Comparison of ENCODE assay signal across 15 cellular contexts in genomic region chr17:17728550-17729251, GRCh38. TPM values are rescaled to one million over a fixed set of nuclear protein-coding genes. Genes with fewer than 3 reads are reported as not detected.
A peak's percentile ranks its signal among the peaks of the same experiment; 100 is the strongest.
DNase-seq lines count a peak whose midpoint lies in the region; ATAC-seq and TF ChIP-seq lines count a peak whose summit lies in the region.
"Had no signal": no experiment of that assay in that cellular context is flagged by ENCODE, and none has a peak within 500 bp of the region (broad histone marks: within the 10 kb centered on the region; RNA-seq: fewer than 3 reads in every experiment).

No MANE protein-coding gene starts in this region.

- no TSS peak for BruUV-seq in MCF 10A (replicated peaks; lab: Mats Ljungman, UMichigan)

- no peak for TF ChIP-seq CTCF in HEK293 (tag by site-specific recombination; IDR thresholded peaks at IDR 0.05)
- TF ChIP-seq CTCF in MCF 10A (IDR thresholded peaks at IDR 0.05; ENCODE audit: unreplicated experiment), result no peak
- no peak for TF ChIP-seq CTCF in spleen (IDR thresholded peaks at IDR 0.05 in 8 of 11, conservative IDR thresholded peaks at IDR 0.05 in 3 of 11)

- no peaks in the 10 kb centered on the region for H3K27me3 Mint-ChIP-seq in MCF 10A (ENCODE audit: insufficient read depth, unreplicated experiment)
- H3K27me3 Mint-ChIP-seq: activated naive CD4-positive, alpha-beta T cell treated with anti-CD3 and anti-CD28 coated beads, Interleukin-2, amount 50 U/mL, for 24 hours; central memory CD8-positive, alpha-beta T cell had no signal

- DNase-seq in MCF 10A (ENCODE audit: unreplicated experiment) (peak; percentile 89), kidney tubule cell (ENCODE audit: low spot score) (peak; percentile 76), spleen (no peak), DMS53 (lab: John Stamatoyannopoulos, UW) (no peak), RKO (ENCODE audit: low spot score) (no peak)
- DNase-seq: left ventricle myocardium inferior, SIG-M5, T-helper 9 cell had no signal

- H3K36me3 Mint-ChIP-seq in MCF 10A (ENCODE audit: insufficient read depth, unreplicated experiment), result peaks cover 17% of the 10 kb centered on the region
- H3K36me3 Mint-ChIP-seq: activated naive CD4-positive, alpha-beta T cell treated with anti-CD3 and anti-CD28 coated beads, Interleukin-2, amount 50 U/mL, for 24 hours had no signal

- H3K27ac Mint-ChIP-seq in MCF 10A (ENCODE audit: low read depth, unreplicated experiment), result peak overlapping the region; percentile 87
- H3K27ac Mint-ChIP-seq: activated CD4-positive, alpha-beta T cell treated with anti-CD3 and anti-CD28 coated beads for 36 hours; activated naive CD4-positive, alpha-beta T cell treated with anti-CD3 and anti-CD28 coated beads, Interleukin-2, amount 50 U/mL, for 24 hours had no signal

- ATAC-seq in GM18858 (IDR thresholded peaks at IDR 0.05; ENCODE audit: unreplicated experiment) (no peak), GM21737 (IDR thresholded peaks at IDR 0.05; ENCODE audit: unreplicated experiment) (no peak)

- H3K27ac ChIP-seq in HEK293 (ENCODE audit: extremely low read depth, low read depth, low read length) (no peak overlapping the region), spleen (peak overlapping the region in 6 of 8 donors; percentile 20 to 88 (median 83))
- H3K27ac ChIP-seq: left ventricle myocardium inferior, neutrophil had no signal

- H3K36me3 ChIP-seq in HEK293 (ENCODE audit: control insufficient read depth in 2 of 2, insufficient read depth in 1 of 2, low read length in 2 of 2) (peaks cover 0 to 36% of the 10 kb centered on the region in 2 experiments; a peak in 1 of 3 replicates), spleen (peaks cover 0 to 14% (median 0%) of the 10 kb centered on the region in 6 donors)
- H3K36me3 ChIP-seq: left ventricle myocardium inferior, neutrophil had no signal

- H3K4me1 Mint-ChIP-seq in MCF 10A (ENCODE audit: insufficient read depth, unreplicated experiment), result peaks cover 37% of the 10 kb centered on the region

- CTCF ChIA-PET in HEK293 (lab: Yijun Ruan, JAX), result interaction anchor here (0.5 to 1.6 kb wide), 10 partner anchors 22 to 305 kb away, joined by 3 to 5 read pairs (median 3); no protein-coding TSS in a partner anchor
- CTCF ChIA-PET in MCF 10A (lab: Yijun Ruan, JAX), result interaction anchor here (0.5 to 2.2 kb wide), 15 partner anchors 9 to 235 kb away, joined by 3 to 13 read pairs (median 3); no protein-coding TSS in a partner anchor

- peak overlapping the region; percentile 36 for H3K4me3 Mint-ChIP-seq in MCF 10A (ENCODE audit: unreplicated experiment)
- H3K4me3 Mint-ChIP-seq: activated CD4-positive, alpha-beta T cell treated with anti-CD3 and anti-CD28 coated beads for 36 hours; activated naive CD4-positive, alpha-beta T cell treated with anti-CD3 and anti-CD28 coated beads, Interleukin-2, amount 50 U/mL, for 24 hours; central memory CD8-positive, alpha-beta T cell had no signal

- H3K27me3 ChIP-seq in spleen (replicated peaks in 1 of 7), result peaks cover 0 to 13% (median 0%) of the 10 kb centered on the region in 7 donors

- POLR2A ChIA-PET in HEK293 (lab: Yijun Ruan, JAX), result no interaction called here
- POLR2A ChIA-PET in MCF 10A (lab: Yijun Ruan, JAX), result interaction anchor here (0.5 to 2.3 kb wide), 13 partner anchors 11 to 868 kb away, joined by 3 to 14 read pairs (median 4); partner anchors contain the start of gene DRC3

- intact Hi-C loops in MCF 10A (cut with micrococcal nuclease) (loop anchor here (2.0 kb wide), 1 partner anchor 46 kb away; no protein-coding TSS in a partner anchor), spleen (cut with DNase I; ENCODE audit: low total_unique reads) (no loop called here)

- H3K4me3 ChIP-seq in HEK293 (ENCODE audit: low read depth, low read length) (no peak overlapping the region), spleen (no peak overlapping the region)
- H3K4me3 ChIP-seq: left ventricle myocardium inferior had no signal

- no peak for TF ChIP-seq POLR2A in spleen (IDR thresholded peaks at IDR 0.05)

- H3K4me1 ChIP-seq in HEK293 (ENCODE audit: control insufficient read depth, insufficient read depth, low read length), result peaks cover 8% of the 10 kb centered on the region
- peaks cover 38 to 94% (median 72%) of the 10 kb centered on the region in 6 donors for H3K4me1 ChIP-seq in spleen

- H3K9me3 ChIP-seq in HEK293 (ENCODE audit: control insufficient read depth, insufficient read depth, low read depth, low read length), result no peaks in the 10 kb centered on the region
- H3K9me3 ChIP-seq in spleen, result no peaks in the 10 kb centered on the region
- H3K9me3 ChIP-seq: left ventricle myocardium inferior, neutrophil had no signal

- WGBS in spleen, 5 donors, result 68 to 89% (median 83%) methylated on average over 5 to 10 of the region's 10 CpGs

- H3K9me3 Mint-ChIP-seq in MCF 10A (ENCODE audit: unreplicated experiment), result no peaks in the 10 kb centered on the region
- H3K9me3 Mint-ChIP-seq: activated naive CD4-positive, alpha-beta T cell treated with anti-CD3 and anti-CD28 coated beads, Interleukin-2, amount 50 U/mL, for 24 hours; central memory CD8-positive, alpha-beta T cell had no signal

TF ChIP-seq in HEK293, 187 proteins besides CTCF, POLR2A, EP300 and RAD21:
- TF ChIP-seq ZNF121 (tag by site-specific recombination; IDR thresholded peaks at IDR 0.05), result no peak
- TF ChIP-seq SCRT1 (tag by site-specific recombination; IDR thresholded peaks at IDR 0.05; ENCODE audit: borderline replicate concordance), result 0 out of 2 replicates have a peak, but pooled peaks have one; percentile 30

RNA-seq across cellular contexts. Expression of gene RAI1, which starts 47.4 kb away (rescaled TPM):
- total RNA-seq in MCF 10A (2022) (30.4 and 34.6 TPM in 2 replicates), spleen (10 to 100 TPM; 28.9 to 61.9 (median 40.3) TPM)
- 10 to 100 TPM in 1 of 3 donors, 1 to 10 TPM in 2; 5.4 to 19.7 (median 6.1) TPM for polyA plus RNA-seq in spleen

Comparison
In these comparisons a context has a peak if more than half of its experiments do, and no peak if none do; other contexts are left out.
1. DNase-seq: peak in MCF 10A (single experiment) and kidney tubule cell (single experiment); none in spleen (single experiment), DMS53 (single experiment) and RKO (single experiment).